Comparison of ENCODE assay signal across 8 cellular contexts in genomic region chr12:113242018-113242418, GRCh38. TPM values are rescaled to one million over a fixed set of nuclear protein-coding genes. Genes with fewer than 3 reads are reported as not detected.
DNase-seq lines count a peak whose midpoint lies in the region; ATAC-seq, FAIRE-seq and TF ChIP-seq lines count a peak whose summit lies in the region.

No MANE protein-coding gene starts in this region.

- H3K4me3 Mint-ChIP-seq in T-cell: no peak overlapping the region

- H3K36me3 Mint-ChIP-seq in T-cell: peaks cover 47% of the 10 kb centered on the region

- DNase-seq in AG04450 (ENCODE audit: low read depth, low spot score) (no peak), LNCaP clone FGC (ENCODE audit: low read depth) (peak; percentile 64), bronchial epithelial cell (ENCODE audit: low read depth) (peak; percentile 88), myocyte (ENCODE audit: low read depth) (peak; percentile 88), T-cell (no peak), NCI-H2227 (lab: John Stamatoyannopoulos, UW; ENCODE audit: unreplicated experiment) (no peak), SIG-M5 (lab: John Stamatoyannopoulos, UW) (no peak), NCI-H345 (lab: John Stamatoyannopoulos, UW) (no peak)

- no peak overlapping the region for H3K27ac Mint-ChIP-seq in T-cell

- no peak for ATAC-seq in T-cell (replicated peaks in 1 of 4)

- peaks cover 18 to 42% (median 26%) of the 10 kb centered on the region in 3 donors for H3K4me1 Mint-ChIP-seq in T-cell

- no peak overlapping the region for H3K4me3 ChIP-seq in AG04450 (ENCODE audit: low read depth, low read length)
- H3K4me3 ChIP-seq in LNCaP clone FGC (ENCODE audit: low read depth, low read length): no peak overlapping the region
- H3K4me3 ChIP-seq in bronchial epithelial cell (ENCODE audit: low read depth, low read length): no peak overlapping the region

- peak overlapping the region; percentile 97 for H3K27ac ChIP-seq in AG04450 (ENCODE audit: low read depth, low read length)

- no peaks in the 10 kb centered on the region; the same call in 1 of the 2 replicates for H3K9me3 ChIP-seq in AG04450 (ENCODE audit: control insufficient read depth, insufficient read depth, low read length)

- TF ChIP-seq CTCF in AG04450 (IDR thresholded peaks at IDR 0.05; ENCODE audit: low read depth, low read length) (no peak), LNCaP clone FGC (IDR thresholded peaks at IDR 0.05; ENCODE audit: control insufficient read depth, extremely low read depth, insufficient read depth) (no peak), bronchial epithelial cell (IDR thresholded peaks at IDR 0.05; ENCODE audit: insufficient read depth, low read length, severe bottlenecking) (no peak)

- H3K27me3 ChIP-seq in AG04450 (ENCODE audit: control insufficient read depth, insufficient read depth, low read length): no peaks in the 10 kb centered on the region
- no peaks in the 10 kb centered on the region for H3K27me3 ChIP-seq in bronchial epithelial cell (ENCODE audit: control insufficient read depth, insufficient read depth, low read length)

- CTCF ChIA-PET in AG04450 (lab: Charles Lee) (no interaction called here), T-cell (lab: Charles Lee) (no interaction called here)

- H3K36me3 ChIP-seq in bronchial epithelial cell (ENCODE audit: control insufficient read depth, insufficient read depth, low read length): no peaks in the 10 kb centered on the region

- POLR2A ChIA-PET in AG04450 (lab: Yijun Ruan, JAX) (interaction anchor here (0.6 kb wide), 1 partner anchor 25 kb away, joined by 3 read pairs; no protein-coding TSS in a partner anchor), T-cell (lab: Charles Lee) (no interaction called here)

- no peaks in the 10 kb centered on the region for H3K9me3 Mint-ChIP-seq in T-cell

- no peak for FAIRE-seq in bronchial epithelial cell (lab: Jason Lieb, UNC)

- no peaks in the 10 kb centered on the region for H3K27me3 Mint-ChIP-seq in T-cell

RNA-seq across cellular contexts. Expression of gene TPCN1, which starts 20.8 kb away (rescaled TPM):
- polyA plus RNA-seq in AG04450 (2011; rRNA removed): 10.9 and 11.9 TPM in 2 replicates
- 11.9 and 14.6 TPM in 2 replicates for polyA minus RNA-seq in AG04450 (2011; rRNA and poly(A)+ RNA removed)
- total RNA-seq in bronchial epithelial cell (9.0 and 11.3 TPM in 2 replicates), myocyte (42.0 and 43.1 TPM in 2 replicates), T-cell (10 to 100 TPM; 58.8 to 81.6 (median 73.5) TPM)
- polyA plus RNA-seq in myocyte (2012): 40.5 TPM

RNA-seq across cellular contexts. Expression of gene RITA1, which starts 56.5 kb away (rescaled TPM):
- 9.0 and 11.3 TPM in 2 replicates for polyA plus RNA-seq in AG04450 (2011; rRNA removed)
- polyA minus RNA-seq in AG04450 (2011; rRNA and poly(A)+ RNA removed): 7.7 and 8.2 TPM in 2 replicates
- total RNA-seq in bronchial epithelial cell (14.6 and 17.6 TPM in 2 replicates), myocyte (43.7 and 65.3 TPM in 2 replicates), T-cell (10 to 100 TPM in 3 of 5 donors, 1 to 10 TPM in 2; 7.8 to 17.8 (median 13.8) TPM)
- polyA plus RNA-seq in myocyte (2012): 24.9 TPM

RNA-seq across cellular contexts. Expression of gene DDX54, which starts 56.7 kb away (rescaled TPM):
- 26.9 and 32.1 TPM in 2 replicates for polyA plus RNA-seq in AG04450 (2011; rRNA removed)
- polyA minus RNA-seq in AG04450 (2011; rRNA and poly(A)+ RNA removed): 30.7 and 32.0 TPM in 2 replicates
- total RNA-seq in bronchial epithelial cell: 31.4 and 40.5 TPM in 2 replicates
- total RNA-seq in myocyte: 78.5 and 80.3 TPM in 2 replicates
- polyA plus RNA-seq in myocyte (2012): 39.6 TPM
- 10 to 100 TPM; 86.1 to 100.0 (median 88.0) TPM for total RNA-seq in T-cell

Comparison
In these comparisons a context has a peak if more than half of its experiments do, and no peak if none do; other contexts are left out.
1. DNase-seq: peak in LNCaP clone FGC (single experiment), bronchial epithelial cell (single experiment) and myocyte (single experiment); none in AG04450 (single experiment), T-cell (0 of 34), NCI-H2227 (single experiment), SIG-M5 (single experiment) and NCI-H345 (single experiment).